21 cellular contexts compared by ENCODE assay signal in genomic region chr3:146072824-146073223, GRCh38.
A peak's percentile ranks its signal among the peaks of the same experiment; 100 is the strongest.
DNase-seq lines count a peak whose midpoint lies in the region; ATAC-seq and TF ChIP-seq lines count a peak whose summit lies in the region.
"Had no signal": no experiment of that assay in that cellular context is flagged by ENCODE, and none has a peak within 500 bp of the region (broad histone marks: within the 10 kb centered on the region; RNA-seq: fewer than 3 reads in every experiment).

No MANE protein-coding gene starts in this region.

- no peaks in the 10 kb centered on the region; the same call in 1 of the 2 replicates for H3K4me1 ChIP-seq in IMR-90 (ENCODE audit: control insufficient read depth, insufficient read depth, low read length)

- TF ChIP-seq CTCF in IMR-90 (conservative IDR thresholded peaks at IDR 0.05; ENCODE audit: low read depth, low read length) (no peak), choroid plexus epithelial cell (conservative IDR thresholded peaks at IDR 0.05; ENCODE audit: low read depth, low read length) (no peak)

- H3K23ac ChIP-seq in IMR-90 (ENCODE audit: low read depth, low read length), result no peak overlapping the region

- no peak overlapping the region for H4K91ac ChIP-seq in IMR-90 (ENCODE audit: insufficient read depth, low read depth, low read length)

- POLR2A ChIA-PET in IMR-90 (lab: Charles Lee; ENCODE audit: unreplicated experiment), result no interaction called here

- BruUV-seq in IMR-90 (replicated peaks; lab: Mats Ljungman, UMichigan), result no TSS peak

- H3K36me3 Mint-ChIP-seq in activated T-cell treated with anti-CD3 and anti-CD28 coated beads, Interleukin-2, amount 50 U/mL, for 4 hours (ENCODE audit: insufficient read depth), result no peaks in the 10 kb centered on the region
- H3K36me3 Mint-ChIP-seq: CD4-positive, alpha-beta memory T cell had no signal

- no peak for TF ChIP-seq RAD21 in IMR-90 (IDR thresholded peaks at IDR 0.05; ENCODE audit: low read length)

- no peak overlapping the region for H2AK5ac ChIP-seq in IMR-90 (ENCODE audit: low read depth, low read length)

- no peak overlapping the region for H2AK9ac ChIP-seq in IMR-90 (replicated peaks; ENCODE audit: low read depth, low read length, poor library complexity)

- H2BK15ac ChIP-seq in IMR-90 (ENCODE audit: low read depth, low read length), result no peak overlapping the region

- H3K9me3 ChIP-seq in IMR-90 (ENCODE audit: control insufficient read depth, insufficient read depth, low read length), result no peaks in the 10 kb centered on the region
- H3K9me3 ChIP-seq: HAP-1, stomach had no signal

- intact Hi-C loops in IMR-90 (cut with micrococcal nuclease), result no loop called here

- CTCF ChIA-PET in IMR-90 (lab: Yijun Ruan, JAX), result no interaction called here

- TF ChIP-seq POLR2A in IMR-90 (IDR thresholded peaks at IDR 0.05; ENCODE audit: low read depth, low read length), result no peak

- H3K9ac ChIP-seq in IMR-90 (ENCODE audit: low read depth, low read length), result no peak overlapping the region

- DNase-seq in A172 (ENCODE audit: low spot score), result peak; percentile 11
- DNase-seq in IMR-90, result peak; percentile 55
- DNase-seq in choroid plexus epithelial cell (ENCODE audit: low read depth), result peak; percentile 80
- peak; percentile 52 for DNase-seq in iris pigment epithelial cell (ENCODE audit: low read depth)
- DNase-seq in KBM-7, result no peak
- no peak for DNase-seq in activated CD4-positive, alpha-beta T cell treated with anti-CD3 and anti-CD28 coated beads for 1 hour
- DNase-seq in activated T-cell treated with anti-CD3 and anti-CD28 coated beads, Interleukin-2, amount 50 U/mL, for 4 hours, result no peak
- DNase-seq: activated CD4-positive, alpha-beta T cell treated with anti-CD3 and anti-CD28 coated beads for 48 hours; CD4-positive, alpha-beta memory T cell; DMS53; dorsolateral prefrontal cortex; head of caudate nucleus; NCI-H1092; NCI-H2081 treated with DMSO at 0.1 percent for 48 hours; stimulated activated CD4-positive, alpha-beta T cell treated with anti-CD3 and anti-CD28 coated beads, Interleukin-4, amount 100 ng/mL, for 24 hours; stomach had no signal

- dilution Hi-C loops in IMR-90 (cut with HindIII; ENCODE audit: low sequenced_read_pairs, unreplicated experiment), result no loop called here

- no peak overlapping the region for H3K4ac ChIP-seq in IMR-90 (ENCODE audit: low read depth, low read length)

- no peak overlapping the region for H4K5ac ChIP-seq in IMR-90 (ENCODE audit: low read depth, low read length)

- peaks cover 5 to 6% of the 10 kb centered on the region in 2 experiments; a peak in 3 of 4 replicates for H3K79me1 ChIP-seq in IMR-90 (ENCODE audit: low read depth in 1 of 2, low read length in 2 of 2)

- H2AFZ ChIP-seq in IMR-90 (replicated peaks; ENCODE audit: low read length, poor library complexity), result no peak overlapping the region

- no peak overlapping the region for H2BK20ac ChIP-seq in IMR-90 (ENCODE audit: low read depth, low read length)

- in situ Hi-C loops in IMR-90 (cut with MboI; ENCODE audit: low sequenced_read_pairs) (no loop called here), KBM-7 (cut with MboI; ENCODE audit: low pct_unique_long_range_greater_than_20kb, low sequenced_read_pairs) (no loop called here)

- peak; percentile 37; the same call in 1 of the 2 replicates for ATAC-seq in IMR-90 (ENCODE audit: low read depth)
- ATAC-seq in GM21381 (IDR thresholded peaks at IDR 0.05; ENCODE audit: unreplicated experiment), result no peak
- ATAC-seq in activated T-cell treated with anti-CD3 and anti-CD28 coated beads, Interleukin-2, amount 50 U/mL, for 4 hours, result no peak

- H2BK5ac ChIP-seq in IMR-90 (ENCODE audit: low read depth, low read length, poor library complexity, severe bottlenecking), result no peak overlapping the region

- no peak overlapping the region for H3K18ac ChIP-seq in IMR-90 (ENCODE audit: low read depth, low read length)

- no peaks in the 10 kb centered on the region for H3K9me1 ChIP-seq in IMR-90 (ENCODE audit: insufficient read depth, low read length)

- H3K14ac ChIP-seq in IMR-90 (replicated peaks; ENCODE audit: low read depth, low read length), result no peak overlapping the region

- H3K4me3 ChIP-seq in IMR-90 (ENCODE audit: insufficient read depth, low read depth, low read length) (no peak overlapping the region), choroid plexus epithelial cell (ENCODE audit: low read depth, low read length) (no peak overlapping the region)
- H3K4me3 ChIP-seq: dorsolateral prefrontal cortex, HAP-1, skin epidermis, stomach had no signal

- peaks cover 3% of the 10 kb centered on the region for H3K9me3 Mint-ChIP-seq in activated T-cell treated with anti-CD3 and anti-CD28 coated beads, Interleukin-2, amount 50 U/mL, for 4 hours
- H3K9me3 Mint-ChIP-seq: CD4-positive, alpha-beta memory T cell; nephron had no signal

- no peak overlapping the region for H3K56ac ChIP-seq in IMR-90 (ENCODE audit: extremely low read depth, insufficient read depth, low read length)

- no peak overlapping the region for H3K4me3 Mint-ChIP-seq in activated T-cell treated with anti-CD3 and anti-CD28 coated beads, Interleukin-2, amount 50 U/mL, for 4 hours
- H3K4me3 Mint-ChIP-seq: CD4-positive, alpha-beta memory T cell; nephron had no signal

- H4K20me1 ChIP-seq in IMR-90 (ENCODE audit: insufficient read depth, low read length), result no peaks in the 10 kb centered on the region; the same call in 1 of the 2 replicates

- H3K27me3 Mint-ChIP-seq in activated T-cell treated with anti-CD3 and anti-CD28 coated beads, Interleukin-2, amount 50 U/mL, for 4 hours (ENCODE audit: low read depth), result no peaks in the 10 kb centered on the region
- H3K27me3 Mint-ChIP-seq: CD4-positive, alpha-beta memory T cell; progenitor cell of endocrine pancreas had no signal

- H2BK120ac ChIP-seq in IMR-90 (ENCODE audit: low read depth, low read length), result no peak overlapping the region

- H3K27me3 ChIP-seq in IMR-90 (ENCODE audit: control insufficient read depth, insufficient read depth, low read length), result no peaks in the 10 kb centered on the region
- H3K27me3 ChIP-seq: dorsolateral prefrontal cortex, stomach had no signal

- H3K36me3 ChIP-seq in IMR-90 (ENCODE audit: control insufficient read depth, insufficient read depth, low read length), result peaks cover 7% of the 10 kb centered on the region; the same call in 1 of the 2 replicates
- H3K36me3 ChIP-seq: HAP-1 had no signal

- H4K8ac ChIP-seq in IMR-90 (ENCODE audit: low read depth in 2 of 2, low read length in 2 of 2), result no peak overlapping the region

- no peak overlapping the region for H3K4me2 ChIP-seq in IMR-90 (ENCODE audit: low read depth, low read length)

- H3K4me1 Mint-ChIP-seq in activated T-cell treated with anti-CD3 and anti-CD28 coated beads, Interleukin-2, amount 50 U/mL, for 4 hours (ENCODE audit: low read depth), result no peaks in the 10 kb centered on the region
- H3K4me1 Mint-ChIP-seq: CD4-positive, alpha-beta memory T cell; nephron had no signal

- H3K27ac ChIP-seq in IMR-90 (ENCODE audit: insufficient read depth, low read length), result no peak overlapping the region
- H3K27ac ChIP-seq: skin epidermis, stomach had no signal

TF ChIP-seq in IMR-90, 13 proteins besides CTCF, POLR2A, EP300 and RAD21:
- peak; percentile 94 for TF ChIP-seq MXI1 (IDR thresholded peaks at IDR 0.05; ENCODE audit: borderline replicate concordance, low read depth, low read length)
- no peak for TF ChIP-seq CEBPB (IDR thresholded peaks at IDR 0.05; ENCODE audit: low read depth, low read length)
- no peak for TF ChIP-seq MAZ (IDR thresholded peaks at IDR 0.05; ENCODE audit: borderline replicate concordance, low read depth, low read length)
- no peak for TF ChIP-seq BHLHE40 (IDR thresholded peaks at IDR 0.05; ENCODE audit: low read depth, low read length)
- no peak for TF ChIP-seq RFX5 (IDR thresholded peaks at IDR 0.05; ENCODE audit: low read depth, low read length)
- no peak for TF ChIP-seq SMC3 (IDR thresholded peaks at IDR 0.05; ENCODE audit: low read depth, low read length)

Comparison
In these comparisons a context has a peak if more than half of its experiments do, and no peak if none do; other contexts are left out.
1. DNase-seq: peak in A172 (single experiment), IMR-90 (single experiment), choroid plexus epithelial cell (single experiment) and iris pigment epithelial cell (single experiment); none in KBM-7 (single experiment), activated CD4-positive, alpha-beta T cell treated with anti-CD3 and anti-CD28 coated beads for 1 hour (single experiment) and activated T-cell treated with anti-CD3 and anti-CD28 coated beads, Interleukin-2, amount 50 U/mL, for 4 hours (single experiment).